23 cellular contexts compared by ENCODE assay signal in the genomic region with DNA sequence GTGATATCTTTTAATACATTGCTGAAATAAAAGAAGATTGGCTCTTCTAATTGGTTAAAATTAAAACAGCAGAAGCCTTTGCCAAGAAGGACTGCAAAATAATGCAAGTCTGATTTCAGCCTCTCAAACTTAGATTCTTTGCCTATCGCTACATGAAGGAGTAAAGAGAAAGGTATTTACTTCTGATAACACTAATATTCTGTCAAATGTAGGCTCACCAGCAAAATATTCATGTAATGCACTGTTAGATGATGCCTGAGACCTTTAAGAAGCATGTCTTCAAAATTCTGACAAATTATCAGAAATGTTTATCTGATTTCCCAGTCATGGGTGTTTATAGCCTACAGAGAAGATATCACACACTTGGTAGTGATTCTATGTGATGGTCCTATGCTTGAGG.
"Had no signal": no experiment of that assay in that cellular context is flagged by ENCODE, and none has a peak within 500 bp of the region (broad histone marks: within the 10 kb centered on the region; RNA-seq: fewer than 3 reads in every experiment).

No MANE protein-coding gene starts in this region.

- H3K27me3 Mint-ChIP-seq: stimulated activated memory B cell treated with anti-CD40 and anti-IgM and Interleukin-4, amounts not matched to agents 10 μg/mL and 1 μg/mL and 100 μg/mL, for 72 hours had no signal

- H2AFZ ChIP-seq: parathyroid adenoma had no signal

- DNase-seq: activated B cell treated with CpG ODN at 0.5 μM for 24 hours; activated CD4-positive, alpha-beta T cell treated with anti-CD3 and anti-CD28 coated beads for 48 hours; activated CD8-positive, alpha-beta T cell treated with anti-CD3 and anti-CD28 coated beads for 36 hours; activated gamma-delta T cell; activated T-cell treated with anti-CD3 and anti-CD28 coated beads, Interleukin-2, amount 50 U/mL, for 72 hours; adrenal gland; body of pancreas; central memory CD4-positive, alpha-beta T cell; colonic mucosa; heart left ventricle; mesendoderm; natural killer cell; spleen; stimulated activated CD4-positive, alpha-beta T cell treated with anti-CD3 and anti-CD28 coated beads, Interleukin-4, amount 100 ng/mL, for 4 hours; T-helper 1 cell; T-helper 9 cell; upper lobe of right lung had no signal

- H3K9me3 Mint-ChIP-seq: activated B cell treated with CpG ODN at 0.5 μM for 24 hours; activated CD8-positive, alpha-beta T cell treated with anti-CD3 and anti-CD28 coated beads for 36 hours; activated naive CD4-positive, alpha-beta T cell treated with anti-CD3 and anti-CD28 coated beads, Interleukin-2, amount 50 U/mL, for 72 hours; activated T-cell treated with anti-CD3 and anti-CD28 coated beads, Interleukin-2, amount 50 U/mL, for 72 hours; natural killer cell; stimulated activated memory B cell treated with anti-CD40 and anti-IgM and Interleukin-4, amounts not matched to agents 10 μg/mL and 1 μg/mL and 100 μg/mL, for 72 hours had no signal

- H3K36me3 Mint-ChIP-seq: activated naive CD4-positive, alpha-beta T cell treated with anti-CD3 and anti-CD28 coated beads, Interleukin-2, amount 50 U/mL, for 72 hours; natural killer cell; stimulated activated memory B cell treated with anti-CD40 and anti-IgM and Interleukin-4, amounts not matched to agents 10 μg/mL and 1 μg/mL and 100 μg/mL, for 72 hours had no signal

- H3K36me3 ChIP-seq: adrenal gland, colonic mucosa, gastroesophageal sphincter, heart left ventricle, spleen, thoracic aorta, upper lobe of right lung had no signal

- H3K27ac ChIP-seq: adrenal gland, body of pancreas, colonic mucosa, gastroesophageal sphincter, heart left ventricle, parathyroid adenoma, spleen, thoracic aorta, upper lobe of right lung had no signal

- H3K79me2 ChIP-seq: parathyroid adenoma had no signal

- H3K4me1 ChIP-seq: adrenal gland, body of pancreas, colonic mucosa, gastroesophageal sphincter, heart left ventricle, parathyroid adenoma, spleen, upper lobe of right lung had no signal

- H3K4me3 ChIP-seq: adrenal gland, body of pancreas, colonic mucosa, gastroesophageal sphincter, heart left ventricle, spleen, thoracic aorta, upper lobe of right lung had no signal

- H3K4me1 Mint-ChIP-seq: activated B cell treated with CpG ODN at 0.5 μM for 24 hours; natural killer cell; stimulated activated memory B cell treated with anti-CD40 and anti-IgM and Interleukin-4, amounts not matched to agents 10 μg/mL and 1 μg/mL and 100 μg/mL, for 72 hours had no signal

- H3K9me3 ChIP-seq: adrenal gland, body of pancreas, colonic mucosa, gastroesophageal sphincter, heart left ventricle, spleen, thoracic aorta, upper lobe of right lung had no signal

- ATAC-seq: activated CD8-positive, alpha-beta T cell treated with anti-CD3 and anti-CD28 coated beads for 36 hours; activated naive CD4-positive, alpha-beta T cell treated with anti-CD3 and anti-CD28 coated beads, Interleukin-2, amount 50 U/mL, for 72 hours; activated T-cell treated with anti-CD3 and anti-CD28 coated beads, Interleukin-2, amount 50 U/mL, for 72 hours; body of pancreas; gastroesophageal sphincter; heart left ventricle; natural killer cell; sciatic nerve; stimulated activated memory B cell treated with anti-CD40 and anti-IgM and Interleukin-4, amounts not matched to agents 10 μg/mL and 1 μg/mL and 100 μg/mL, for 72 hours; upper lobe of right lung had no signal

- H3K4me3 Mint-ChIP-seq: activated B cell treated with CpG ODN at 0.5 μM for 24 hours; activated CD8-positive, alpha-beta T cell treated with anti-CD3 and anti-CD28 coated beads for 36 hours; activated T-cell treated with anti-CD3 and anti-CD28 coated beads, Interleukin-2, amount 50 U/mL, for 72 hours; natural killer cell; stimulated activated memory B cell treated with anti-CD40 and anti-IgM and Interleukin-4, amounts not matched to agents 10 μg/mL and 1 μg/mL and 100 μg/mL, for 72 hours had no signal

- H3K27ac Mint-ChIP-seq: activated B cell treated with CpG ODN at 0.5 μM for 24 hours; activated CD8-positive, alpha-beta T cell treated with anti-CD3 and anti-CD28 coated beads for 36 hours; activated naive CD4-positive, alpha-beta T cell treated with anti-CD3 and anti-CD28 coated beads, Interleukin-2, amount 50 U/mL, for 72 hours; activated T-cell treated with anti-CD3 and anti-CD28 coated beads, Interleukin-2, amount 50 U/mL, for 72 hours; natural killer cell; stimulated activated memory B cell treated with anti-CD40 and anti-IgM and Interleukin-4, amounts not matched to agents 10 μg/mL and 1 μg/mL and 100 μg/mL, for 72 hours had no signal
